ENCODE assay signal across 8 cellular contexts in genomic region chr15:70763950-70764730, GRCh38. TPM values are rescaled to one million over a fixed set of nuclear protein-coding genes. Genes with fewer than 3 reads are reported as not detected.
DNase-seq lines count a peak whose midpoint lies in the region; ATAC-seq, FAIRE-seq and TF ChIP-seq lines count a peak whose summit lies in the region.

No MANE protein-coding gene starts in this region.

- H3K27me3 ChIP-seq in Caco-2 (replicated peaks; ENCODE audit: control insufficient read depth, insufficient read depth, low read length) (no peaks in the 10 kb centered on the region), SJCRH30 (no peaks in the 10 kb centered on the region), esophagus muscularis mucosa (no peaks in the 10 kb centered on the region), pancreas (no peaks in the 10 kb centered on the region)

- H3K36me3 Mint-ChIP-seq in Caco-2 (ENCODE audit: insufficient read depth, unreplicated experiment), result peaks cover 21% of the 10 kb centered on the region

- no peak for TF ChIP-seq EP300 in esophagus muscularis mucosa (IDR thresholded peaks at IDR 0.05)

- peak overlapping the region; percentile 93 for H3K27ac Mint-ChIP-seq in Caco-2 (ENCODE audit: unreplicated experiment)

- H3K9me3 Mint-ChIP-seq in Caco-2 (ENCODE audit: unreplicated experiment), result no peaks in the 10 kb centered on the region

- no peaks in the 10 kb centered on the region for H3K36me3 ChIP-seq in Caco-2 (ENCODE audit: control insufficient read depth, insufficient read depth, low read length)
- no peaks in the 10 kb centered on the region for H3K36me3 ChIP-seq in SJCRH30
- no peaks in the 10 kb centered on the region for H3K36me3 ChIP-seq in esophagus muscularis mucosa
- H3K36me3 ChIP-seq in pancreas, result no peaks in the 10 kb centered on the region

- no peak for TF ChIP-seq POLR2A in esophagus muscularis mucosa (IDR thresholded peaks at IDR 0.05; ENCODE audit: low read depth)

- CTCF ChIA-PET in Caco-2 (lab: Charles Lee), result interaction anchor here (0.7 to 1.0 kb wide), 2 partner anchors 41 to 803 kb away, joined by 3 to 4 read pairs; no protein-coding TSS in a partner anchor

- POLR2A ChIA-PET in Caco-2 (lab: Charles Lee), result interaction anchor here (0.8 to 1.1 kb wide), 5 partner anchors 8 to 51 kb away, joined by 3 to 6 read pairs (median 3); no protein-coding TSS in a partner anchor

- peaks cover 53% of the 10 kb centered on the region for H3K4me1 ChIP-seq in Caco-2
- peaks cover 24% of the 10 kb centered on the region for H3K4me1 ChIP-seq in SJCRH30
- H3K4me1 ChIP-seq in esophagus muscularis mucosa, result peaks cover 14 to 32% (median 25%) of the 10 kb centered on the region in 4 donors
- H3K4me1 ChIP-seq in pancreas, result peaks cover 7 to 14% (median 12%) of the 10 kb centered on the region in 3 donors

- ATAC-seq in pancreas, result peak in 1 of 4 donors; percentile 5
- ATAC-seq in GM21381 (IDR thresholded peaks at IDR 0.05; ENCODE audit: unreplicated experiment), result no peak
- ATAC-seq in GM21723 (IDR thresholded peaks at IDR 0.05; ENCODE audit: unreplicated experiment), result no peak
- no peak for ATAC-seq in HG02571 (IDR thresholded peaks at IDR 0.05; ENCODE audit: unreplicated experiment)

- H3K4me3 Mint-ChIP-seq in Caco-2 (ENCODE audit: unreplicated experiment), result peak overlapping the region; percentile 89

- H3K4me1 Mint-ChIP-seq in Caco-2 (ENCODE audit: low read depth, unreplicated experiment), result peaks cover 38% of the 10 kb centered on the region

- 8% methylated on average over 17 of the region's 17 CpGs for WGBS in esophagus muscularis mucosa
- WGBS in pancreas, 2 donors, result 3 to 4% methylated on average over 17 of the region's 17 CpGs

- no peak for FAIRE-seq in pancreas (lab: Jason Lieb, UNC)

- DNase-seq in Caco-2, result no peak
- DNase-seq in SJCRH30, result peak in 1 of 2 experiments; percentile 37
- DNase-seq in esophagus muscularis mucosa (ENCODE audit: extremely low spot score), result no peak
- peak in 2 of 6 donors; percentile 4 to 15 for DNase-seq in pancreas
- DNase-seq in SW 1271 (lab: John Stamatoyannopoulos, UW), result no peak

- no peaks in the 10 kb centered on the region for H3K27me3 Mint-ChIP-seq in Caco-2 (ENCODE audit: insufficient read depth, unreplicated experiment)

- H3K4me3 ChIP-seq in Caco-2 (ENCODE audit: low read depth, low read length) (peak overlapping the region; percentile 43), SJCRH30 (peak overlapping the region; percentile 74), esophagus muscularis mucosa (peak overlapping the region; percentile 75 to 97 (median 91)), pancreas (peak overlapping the region; percentile 52 to 89 (median 72))

- H3K9me3 ChIP-seq in Caco-2 (no peaks in the 10 kb centered on the region), SJCRH30 (replicated peaks) (no peaks in the 10 kb centered on the region), esophagus muscularis mucosa (no peaks in the 10 kb centered on the region), pancreas (no peaks in the 10 kb centered on the region)

- no peak for TF ChIP-seq CTCF in Caco-2 (IDR thresholded peaks at IDR 0.05; ENCODE audit: insufficient read depth in 1 of 2, low read depth in 1 of 2, low read length in 1 of 2, severe bottlenecking in 1 of 2, unreplicated experiment in 1 of 2)
- TF ChIP-seq CTCF in esophagus muscularis mucosa (IDR thresholded peaks at IDR 0.05), result no peak
- TF ChIP-seq CTCF in pancreas (IDR thresholded peaks at IDR 0.05), result no peak

- TSS peak; percentile 97 for BruUV-seq in Caco-2 (replicated peaks; lab: Mats Ljungman, UMichigan)

- intact Hi-C loops in Caco-2 (cut with micrococcal nuclease; ENCODE audit: unreplicated experiment) (loop anchor here (1.0 to 2.0 kb wide), 3 partner anchors 17 to 48 kb away; no protein-coding TSS in a partner anchor), esophagus muscularis mucosa (cut with DNase I) (loop anchor here (5.0 to 10.0 kb wide), 2 partner anchors 48 to 79 kb away; no protein-coding TSS in a partner anchor), pancreas (cut with DNase I) (no loop called here)

- H3K27ac ChIP-seq in SJCRH30, result peak overlapping the region; percentile 65
- peak overlapping the region; percentile 90 to 97 (median 96) for H3K27ac ChIP-seq in esophagus muscularis mucosa (replicated peaks in 1 of 4)
- peak overlapping the region; percentile 81 to 96 (median 94) for H3K27ac ChIP-seq in pancreas

RNA-seq across cellular contexts. Expression of gene UACA, which starts 0.8 kb away (rescaled TPM):
- total RNA-seq in Caco-2 (2022), result 120 and 141 TPM in 2 replicates
- 30.3 and 47.1 TPM in 2 replicates for total RNA-seq in SJCRH30 (2014; rRNA removed; shearing (Covaris generic))
- 10 to 100 TPM; 23.9 to 40.7 (median 28.9) TPM for total RNA-seq in esophagus muscularis mucosa
- total RNA-seq in pancreas, result 10 to 100 TPM; 15.4 to 29.5 (median 19.7) TPM
- 10 to 100 TPM; 24.0 to 39.5 TPM for polyA plus RNA-seq in pancreas

Comparison
In these comparisons a context has a peak if more than half of its experiments do, and no peak if none do; other contexts are left out.
1. intact Hi-C loops: an anchor here in Caco-2 (1.0 to 2.0 kb wide) and esophagus muscularis mucosa (5.0 to 10.0 kb wide); none called in pancreas.